ENCODE assay signal across 19 cellular contexts in the genomic region with DNA sequence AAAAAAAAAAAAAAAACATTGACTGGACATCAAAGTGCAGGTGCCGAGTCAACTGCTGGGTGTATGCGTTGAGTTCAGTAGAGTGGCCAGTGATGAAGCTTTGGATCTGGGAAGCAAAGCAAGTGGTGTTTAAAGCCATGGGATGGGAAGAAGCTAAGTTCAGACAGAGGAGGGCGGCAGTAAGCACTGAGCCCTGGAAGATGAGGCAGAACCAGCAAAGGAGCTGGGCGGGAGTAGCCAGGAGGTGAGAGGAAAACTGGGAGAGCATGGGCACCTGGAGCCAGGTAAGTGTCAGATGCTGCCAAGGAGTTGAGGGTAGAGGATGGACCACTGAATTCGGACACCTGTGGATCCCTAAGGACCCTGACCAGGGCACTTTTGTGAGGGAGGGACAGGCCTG. TPM values are rescaled to one million over a fixed set of nuclear protein-coding genes. Genes with fewer than 3 reads are reported as not detected.
A peak's percentile ranks its signal among the peaks of the same experiment; 100 is the strongest.
DNase-seq lines count a peak whose midpoint lies in the region; ATAC-seq and TF ChIP-seq lines count a peak whose summit lies in the region.
"Had no signal": no experiment of that assay in that cellular context is flagged by ENCODE, and none has a peak within 500 bp of the region (broad histone marks: within the 10 kb centered on the region; RNA-seq: fewer than 3 reads in every experiment).

No MANE protein-coding gene starts in this region.

- H3K9ac ChIP-seq in endodermal cell (ENCODE audit: extremely low read depth, low read length, poor library complexity, severe bottlenecking), result no peak overlapping the region
- H3K9ac ChIP-seq: GM23248, KMS-11 had no signal

- H3K4me3 ChIP-seq in endodermal cell (ENCODE audit: low read length), result no peak overlapping the region
- H3K4me3 ChIP-seq: GM23248 had no signal

- H3K9me3 Mint-ChIP-seq in IgD-negative memory B cell (no peaks in the 10 kb centered on the region), endodermal cell (no peaks in the 10 kb centered on the region), neural crest cell (no peaks in the 10 kb centered on the region)
- H3K9me3 Mint-ChIP-seq: CD8-positive, alpha-beta memory T cell had no signal

- H3K27ac Mint-ChIP-seq in IgD-negative memory B cell, result peak overlapping the region; percentile 4 to 36 (median 34)
- no peak overlapping the region for H3K27ac Mint-ChIP-seq in endodermal cell
- H3K27ac Mint-ChIP-seq in neural crest cell (ENCODE audit: unreplicated experiment), result no peak overlapping the region

- 71 to 87% methylated on average over 5 of the region's 5 CpGs for WGBS in endodermal cell (ENCODE audit: insufficient coverage in 1 of 2, insufficient read length in 1 of 2), 2 experiments

- no peaks in the 10 kb centered on the region for H3K36me3 Mint-ChIP-seq in IgD-negative memory B cell
- no peaks in the 10 kb centered on the region for H3K36me3 Mint-ChIP-seq in endodermal cell (ENCODE audit: low read depth)
- H3K36me3 Mint-ChIP-seq in neural crest cell (ENCODE audit: low read depth), result no peaks in the 10 kb centered on the region

- no peaks in the 10 kb centered on the region for H3K4me1 ChIP-seq in endodermal cell (ENCODE audit: control insufficient read depth, insufficient read depth, low read length)
- H3K4me1 ChIP-seq: BE2C had no signal

- H3K27me3 Mint-ChIP-seq in IgD-negative memory B cell (peaks cover 2% of the 10 kb centered on the region), endodermal cell (ENCODE audit: insufficient read depth) (peaks cover 27% of the 10 kb centered on the region), neural crest cell (ENCODE audit: low read depth) (peaks cover 22% of the 10 kb centered on the region)

- no peak for ATAC-seq in HG03378 (IDR thresholded peaks at IDR 0.05; ENCODE audit: unreplicated experiment)

- DNase-seq in NCI-H1092 treated with DMSO at 0.1 percent for 48 hours (lab: John Stamatoyannopoulos, UW), result peak; percentile 1
- DNase-seq in NCI-H1092 (lab: John Stamatoyannopoulos, UW), result no peak
- peak; percentile 67 for DNase-seq in endodermal cell
- DNase-seq in neural crest cell (ENCODE audit: low read depth, low spot score), result no peak
- DNase-seq in KBM-7, result no peak
- no peak for DNase-seq in GM13977 (ENCODE audit: low spot score)
- DNase-seq: BE2C; CD8-positive, alpha-beta memory T cell; DMS79; GM23248; NCI-H2081 treated with DMSO at 0.1 percent for 48 hours; NCI-H526 treated with DMSO at 0.1 percent for 48 hours; SHP77 had no signal

- H3K4me3 Mint-ChIP-seq in IgD-negative memory B cell (peak overlapping the region in 3 of 4 donors; percentile 52 to 84 (median 61)), endodermal cell (no peak overlapping the region), neural crest cell (peak overlapping the region; percentile 45)

- no peak overlapping the region for H3K27ac ChIP-seq in endodermal cell (ENCODE audit: low read depth, low read length)
- H3K27ac ChIP-seq: 22Rv1, GM23248, KMS-11 had no signal

- H3K36me3 ChIP-seq in endodermal cell (ENCODE audit: control insufficient read depth, insufficient read depth, low read length), result no peaks in the 10 kb centered on the region
- H3K36me3 ChIP-seq: BE2C had no signal

- TF ChIP-seq CTCF in endodermal cell (conservative IDR thresholded peaks at IDR 0.05) (peak; percentile 43), neural crest cell (conservative IDR thresholded peaks at IDR 0.05) (no peak), GM13977 (IDR thresholded peaks at IDR 0.05; ENCODE audit: extremely low read depth, insufficient read depth, missing control alignments) (no peak)

- no peaks in the 10 kb centered on the region for H3K9me3 ChIP-seq in endodermal cell (ENCODE audit: control insufficient read depth, low read length)
- H3K9me3 ChIP-seq: BE2C had no signal

- H3K4me1 Mint-ChIP-seq in IgD-negative memory B cell, result peaks cover 5 to 19% (median 18%) of the 10 kb centered on the region in 3 donors
- peaks cover 13% of the 10 kb centered on the region for H3K4me1 Mint-ChIP-seq in endodermal cell
- peaks cover 28% of the 10 kb centered on the region for H3K4me1 Mint-ChIP-seq in neural crest cell

- in situ Hi-C loops in KBM-7 (cut with MboI; ENCODE audit: low pct_unique_long_range_greater_than_20kb, low sequenced_read_pairs), result no loop called here
- in situ Hi-C loops in GM13977 (cut with MboI; ENCODE audit: low pct_unique_long_range_greater_than_20kb, low sequenced_read_pairs, unreplicated experiment), result loop anchor here (10.0 kb wide), 1 partner anchor 50 kb away; a partner anchor contains a TSS

- no peaks in the 10 kb centered on the region for H3K27me3 ChIP-seq in endodermal cell (ENCODE audit: control insufficient read depth, insufficient read depth, low read length, poor library complexity, severe bottlenecking)
- H3K27me3 ChIP-seq: BE2C had no signal

RNA-seq across cellular contexts. Expression of a gene that starts 11.4 kb away (rescaled TPM):
- polyA plus RNA-seq in IgD-negative memory B cell, result 689 TPM
- total RNA-seq in endodermal cell, result 100 to 1,000 TPM; 243 to 278 TPM
- 454 TPM for polyA plus RNA-seq in endodermal cell (2013, experiment 1 of 2)
- polyA plus RNA-seq in endodermal cell (2013, experiment 2 of 2), result 428 TPM
- total RNA-seq in neural crest cell, result 176 and 190 TPM in 2 replicates

RNA-seq across cellular contexts. Expression of a gene that starts 19.6 kb away (rescaled TPM):
- polyA plus RNA-seq in IgD-negative memory B cell, result not detected
- total RNA-seq in endodermal cell (1 to 10 TPM; 1.5 to 1.9 TPM), neural crest cell (1.8 and 2.7 TPM in 2 replicates)
- 4.4 TPM for polyA plus RNA-seq in endodermal cell (2013, experiment 1 of 2)
- 4.3 TPM for polyA plus RNA-seq in endodermal cell (2013, experiment 2 of 2)
- total RNA-seq: CD8-positive, alpha-beta memory T cell; GM23248 had no signal
- polyA plus RNA-seq: CD8-positive, alpha-beta memory T cell had no signal

RNA-seq across cellular contexts. Expression of a gene that starts 33.2 kb away (rescaled TPM):
- not detected for polyA plus RNA-seq in IgD-negative memory B cell
- total RNA-seq in endodermal cell (1 to 10 TPM in 1 of 2 donors, under 1 TPM in 1; 0.42 to 1.2 TPM), neural crest cell (not detected in 2 replicates)
- polyA plus RNA-seq in endodermal cell (2013, experiment 1 of 2), result 0.11 TPM
- polyA plus RNA-seq in endodermal cell (2013, experiment 2 of 2), result 0.12 TPM
- total RNA-seq: CD8-positive, alpha-beta memory T cell; GM23248; M059J had no signal
- polyA plus RNA-seq: AG04450; CD8-positive, alpha-beta memory T cell; GM23248 had no signal

RNA-seq across cellular contexts. Expression of a gene that starts 44.3 kb away (rescaled TPM):
- not detected for polyA plus RNA-seq in IgD-negative memory B cell
- total RNA-seq in endodermal cell (10 to 100 TPM in 1 of 2 donors, 1 to 10 TPM in 1; 6.5 to 10.3 TPM), neural crest cell (2.3 and 2.9 TPM in 2 replicates)
- polyA plus RNA-seq in endodermal cell (2013, experiment 1 of 2), result 19.4 TPM
- polyA plus RNA-seq in endodermal cell (2013, experiment 2 of 2), result 15.1 TPM
- polyA plus RNA-seq: CD8-positive, alpha-beta memory T cell had no signal

RNA-seq across cellular contexts. Expression of a gene that starts 54.2 kb away (rescaled TPM):
- 0.30 TPM for polyA plus RNA-seq in IgD-negative memory B cell
- total RNA-seq in endodermal cell (not detected), neural crest cell (not detected in 2 replicates)
- 0.25 TPM for polyA plus RNA-seq in endodermal cell (2013, experiment 1 of 2)
- polyA plus RNA-seq in endodermal cell (2013, experiment 2 of 2), result not detected
- total RNA-seq: CD8-positive, alpha-beta memory T cell; GM23248; M059J had no signal
- polyA plus RNA-seq: AG04450; CD8-positive, alpha-beta memory T cell; GM23248 had no signal

Comparison
In these comparisons a context has a peak if more than half of its experiments do, and no peak if none do; other contexts are left out.
1. DNase-seq: peak in NCI-H1092 treated with DMSO at 0.1 percent for 48 hours (single experiment) and endodermal cell (single experiment); none in NCI-H1092 (single experiment), neural crest cell (single experiment), KBM-7 (single experiment) and GM13977 (single experiment).
2. H3K27ac Mint-ChIP-seq: peak in IgD-negative memory B cell (3 of 3); none in endodermal cell (single experiment) and neural crest cell (single experiment).